In genomic region chr4:18957721-18958120, GRCh38 we compare ENCODE assay signal across 30 cellular contexts.
"Had no signal": no experiment of that assay in that cellular context is flagged by ENCODE, and none has a peak within 500 bp of the region (broad histone marks: within the 10 kb centered on the region; RNA-seq: fewer than 3 reads in every experiment).

No MANE protein-coding gene starts in this region.

- H3K36me3 Mint-ChIP-seq: activated naive CD8-positive, alpha-beta T cell had no signal

- H3K27me3 ChIP-seq: brain microvascular endothelial cell, esophagus muscularis mucosa, foreskin keratinocyte, gastrocnemius medialis had no signal

- H3K4me3 Mint-ChIP-seq: activated B cell treated with CpG ODN at 0.5 μM for 24 hours; activated CD8-positive, alpha-beta T cell treated with anti-CD3 and anti-CD28 coated beads for 36 hours; activated naive CD8-positive, alpha-beta T cell; activated T-cell treated with anti-CD3 and anti-CD28 coated beads, Interleukin-2, amount 50 U/mL, for 4 hours; activated T-helper 17 cell treated with anti-CD3 and anti-CD28 coated beads, Interleukin-2, amount 50 U/mL, for 72 hours; central memory CD8-positive, alpha-beta T cell; dendritic cell treated with granulocyte-macrophage colony-stimulating factor and Interleukin-4, amounts not matched to agents 40 ng/mL and 50 ng/mL, for 4 days; T-helper 17 cell; T-helper 2 cell treated with Interferon-gamma antibody and Interleukin-4, amounts not matched to agents 5 μg/mL and 100 μg/mL, for 36 hours had no signal

- H3K27me3 Mint-ChIP-seq: activated B cell treated with CpG ODN at 0.5 μM for 24 hours; activated CD8-positive, alpha-beta T cell treated with anti-CD3 and anti-CD28 coated beads for 36 hours; activated naive CD8-positive, alpha-beta T cell; activated T-helper 17 cell treated with anti-CD3 and anti-CD28 coated beads, Interleukin-2, amount 50 U/mL, for 72 hours; central memory CD8-positive, alpha-beta T cell; dendritic cell treated with granulocyte-macrophage colony-stimulating factor and Interleukin-4, amounts not matched to agents 40 ng/mL and 50 ng/mL, for 4 days; T-helper 17 cell had no signal

- H3K4me1 ChIP-seq: esophagus muscularis mucosa, foreskin keratinocyte, gastrocnemius medialis had no signal

- H3K4me3 ChIP-seq: coronary artery, dorsolateral prefrontal cortex, esophagus muscularis mucosa, gastrocnemius medialis had no signal

- DNase-seq: activated B cell treated with CpG ODN at 0.5 μM for 24 hours; activated CD4-positive, alpha-beta T cell treated with anti-CD3 and anti-CD28 coated beads for 48 hours; activated CD4-positive, alpha-beta T cell treated with anti-CD3 and anti-CD28 coated beads, Interleukin-2, amount 50 U/mL, for 1 hour; activated CD4-positive, alpha-beta T cell treated with anti-CD3 and anti-CD28 coated beads, Interleukin-2, amount 50 U/mL, for 48 hours; activated CD8-positive, alpha-beta memory T cell treated with anti-CD3 and anti-CD28 coated beads for 24 hours; activated CD8-positive, alpha-beta T cell treated with anti-CD3 and anti-CD28 coated beads for 36 hours; activated effector memory CD4-positive, alpha-beta T cell treated with Interleukin-2 at 50 U/mL for 16 hours; activated gamma-delta T cell treated with Interleukin-2 at 50 U/mL for 16 hours; activated naive CD4-positive, alpha-beta T cell treated with anti-CD3 and anti-CD28 coated beads, Interleukin-2, amount 50 U/mL, for 16 hours; activated naive CD4-positive, alpha-beta T cell treated with Interleukin-2 at 50 U/mL for 16 hours; activated T-cell treated with anti-CD3 and anti-CD28 coated beads, Interleukin-2, amount 50 U/mL, for 4 hours; amniotic stem cell; anterior cingulate cortex; brain microvascular endothelial cell; dorsolateral prefrontal cortex; effector memory CD4-positive, alpha-beta T cell; erythroblast; foreskin keratinocyte; gastrocnemius medialis; T-helper 1 cell; T-helper 17 cell; T1000; WERI-Rb-1 had no signal

- H3K4me1 Mint-ChIP-seq: activated B cell treated with CpG ODN at 0.5 μM for 24 hours; activated T-helper 17 cell treated with anti-CD3 and anti-CD28 coated beads, Interleukin-2, amount 50 U/mL, for 72 hours; central memory CD8-positive, alpha-beta T cell; T-helper 17 cell had no signal

- H3K9me3 ChIP-seq: esophagus muscularis mucosa had no signal

- H3K27ac Mint-ChIP-seq: activated B cell treated with CpG ODN at 0.5 μM for 24 hours; activated CD8-positive, alpha-beta T cell treated with anti-CD3 and anti-CD28 coated beads for 36 hours; activated naive CD8-positive, alpha-beta T cell; activated T-helper 17 cell treated with anti-CD3 and anti-CD28 coated beads, Interleukin-2, amount 50 U/mL, for 72 hours; dendritic cell treated with granulocyte-macrophage colony-stimulating factor and Interleukin-4, amounts not matched to agents 40 ng/mL and 50 ng/mL, for 4 days; T-helper 17 cell; T-helper 2 cell treated with Interferon-gamma antibody and Interleukin-4, amounts not matched to agents 5 μg/mL and 100 μg/mL, for 36 hours had no signal

- H3K36me3 ChIP-seq: brain microvascular endothelial cell, esophagus muscularis mucosa, gastrocnemius medialis, WERI-Rb-1 had no signal
